22 cellular contexts compared by ENCODE assay signal in the genomic region with DNA sequence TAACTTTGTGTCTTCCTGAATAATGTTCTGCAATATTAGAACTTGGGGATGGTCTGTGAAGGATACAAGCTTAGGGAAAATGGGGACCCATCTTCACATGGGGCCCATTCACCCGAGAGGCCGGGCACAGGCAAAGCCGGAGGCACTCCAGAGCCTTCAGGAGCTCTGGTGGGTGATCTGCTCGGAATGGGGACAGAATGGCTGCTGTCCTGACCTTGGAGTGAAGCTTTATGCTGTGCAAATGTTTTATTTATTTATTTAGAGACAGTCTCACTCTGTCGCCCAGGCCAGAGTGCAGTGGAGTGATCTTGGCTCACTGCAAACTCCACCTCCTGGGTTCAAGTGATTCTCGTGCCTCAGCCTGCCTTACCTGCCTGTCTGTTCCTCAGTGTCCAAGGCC.
"Had no signal": no experiment of that assay in that cellular context is flagged by ENCODE, and none has a peak within 500 bp of the region (broad histone marks: within the 10 kb centered on the region; RNA-seq: fewer than 3 reads in every experiment).

No MANE protein-coding gene starts in this region.

- H3K27me3 ChIP-seq: esophagus muscularis mucosa, gastrocnemius medialis, neural progenitor cell, stomach, transverse colon had no signal

- DNase-seq: cerebellar nuclear complex; effector memory CD8-positive, alpha-beta T cell; gastrocnemius medialis; immature natural killer cell; left colon; mammary epithelial cell; naive thymus-derived CD8-positive, alpha-beta T cell; occipital lobe; small intestine; stimulated activated CD4-positive, alpha-beta T cell treated with anti-CD3 and anti-CD28 coated beads, Interleukin-12 subunit alpha, Interleukin-12 subunit beta, amount 100 ng/mL, for 4 hours; stimulated activated naive CD4-positive, alpha-beta T cell; stomach; substantia nigra; transverse colon had no signal

- H3K9me3 ChIP-seq: esophagus muscularis mucosa, gastrocnemius medialis, prostate gland, stomach, thoracic aorta, transverse colon had no signal

- H3K4me3 ChIP-seq: esophagus muscularis mucosa, gastrocnemius medialis, neural progenitor cell, prostate gland, stomach, thoracic aorta, transverse colon had no signal

- ATAC-seq: effector memory CD8-positive, alpha-beta T cell; gastrocnemius medialis; left colon; naive thymus-derived CD8-positive, alpha-beta T cell had no signal

- H3K27ac ChIP-seq: epithelial cell of prostate, esophagus muscularis mucosa, gastrocnemius medialis, neural progenitor cell, parathyroid adenoma, prostate gland, stomach, thoracic aorta, transverse colon had no signal

- FAIRE-seq: colon, keratinocyte, small intestine had no signal

- H3K4me1 ChIP-seq: esophagus muscularis mucosa, gastrocnemius medialis, neural progenitor cell, parathyroid adenoma, prostate gland, stomach, transverse colon had no signal
